In the genomic region with DNA sequence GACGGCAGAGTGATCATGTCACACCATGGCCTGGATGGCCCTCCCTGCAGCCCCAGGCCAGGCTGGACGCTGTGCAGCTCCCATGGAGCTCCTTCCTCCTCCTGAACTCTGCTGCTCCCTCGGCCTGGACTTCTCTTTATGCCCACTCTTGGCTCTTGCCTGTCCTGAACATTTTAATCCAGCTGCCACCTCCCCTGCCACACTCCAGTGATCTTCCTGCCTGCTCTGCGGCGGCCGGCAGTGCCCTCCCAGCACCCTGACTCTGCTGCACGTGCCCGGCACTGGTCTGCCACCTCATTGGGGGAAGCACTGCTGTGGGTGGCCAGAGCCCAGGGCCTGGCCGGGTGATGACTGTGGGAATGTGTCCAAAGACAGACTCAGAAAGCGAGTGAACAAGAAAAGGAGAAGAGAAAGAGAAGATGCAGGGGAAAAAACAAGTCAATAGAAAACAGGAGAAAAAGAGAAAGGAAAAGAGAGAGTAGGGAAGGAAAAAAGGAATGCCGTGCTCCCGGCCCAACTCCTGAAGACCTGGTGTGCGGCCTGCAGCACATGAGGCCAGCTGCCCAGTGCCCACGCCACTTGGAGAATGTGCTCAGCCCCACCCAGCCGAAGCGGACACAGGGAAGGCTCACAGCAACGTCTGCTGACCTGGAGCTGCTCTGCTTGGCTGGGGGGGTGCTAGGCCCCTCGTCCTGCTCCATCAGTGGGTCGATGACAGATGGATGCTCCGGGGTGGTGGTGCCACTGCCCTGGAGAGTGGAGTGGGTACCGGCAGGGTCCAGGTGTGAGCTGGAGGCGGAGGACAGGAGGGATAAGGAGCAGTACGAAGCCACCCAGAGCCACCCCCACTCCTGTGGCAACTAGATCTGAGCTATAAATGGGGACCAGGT, we compare ENCODE assay signal across 14 cellular contexts.
A peak's percentile ranks its signal among the peaks of the same experiment; 100 is the strongest.
DNase-seq lines count a peak whose midpoint lies in the region; ATAC-seq and TF ChIP-seq lines count a peak whose summit lies in the region.
"Had no signal": no experiment of that assay in that cellular context is flagged by ENCODE, and none has a peak within 500 bp of the region (broad histone marks: within the 10 kb centered on the region; RNA-seq: fewer than 3 reads in every experiment).

No MANE protein-coding gene starts in this region.

- H3K36me3 ChIP-seq in Caco-2 (ENCODE audit: control insufficient read depth, insufficient read depth, low read length): peaks cover 9% of the 10 kb centered on the region
- no peaks in the 10 kb centered on the region; the same call in 1 of the 2 replicates for H3K36me3 ChIP-seq in Panc1 (ENCODE audit: control insufficient read depth, insufficient read depth, low read length)
- H3K36me3 ChIP-seq in upper lobe of right lung: peaks cover 64% of the 10 kb centered on the region

- CTCF ChIA-PET in Caco-2 (lab: Charles Lee): no interaction called here
- CTCF ChIA-PET in Panc1 (lab: Charles Lee): no interaction called here

- in situ Hi-C loops in Panc1 (cut with HindIII; ENCODE audit: low pct_unique_long_range_greater_than_20kb, low sequenced_read_pairs): no loop called here

- peak overlapping the region; percentile 40 for H3K27ac Mint-ChIP-seq in Caco-2 (ENCODE audit: unreplicated experiment)
- peak overlapping the region; percentile 46 for H3K27ac Mint-ChIP-seq in glutamatergic neuron (ENCODE audit: unreplicated experiment)
- peak overlapping the region; percentile 24 for H3K27ac Mint-ChIP-seq in osteocyte (ENCODE audit: unreplicated experiment)

- H3K27me3 Mint-ChIP-seq in Caco-2 (ENCODE audit: insufficient read depth, unreplicated experiment) (no peaks in the 10 kb centered on the region), glutamatergic neuron (ENCODE audit: unreplicated experiment) (peaks cover 2% of the 10 kb centered on the region), osteocyte (ENCODE audit: unreplicated experiment) (no peaks in the 10 kb centered on the region)

- H3K9me3 Mint-ChIP-seq in Caco-2 (ENCODE audit: unreplicated experiment) (no peaks in the 10 kb centered on the region), glutamatergic neuron (ENCODE audit: unreplicated experiment) (peaks cover 3% of the 10 kb centered on the region), osteocyte (ENCODE audit: unreplicated experiment) (no peaks in the 10 kb centered on the region)

- DNase-seq in Caco-2 (no peak), Panc1 (ENCODE audit: low read depth, low spot score) (no peak), glutamatergic neuron (no peak), osteocyte (ENCODE audit: extremely low spot score, unreplicated experiment) (no peak), upper lobe of right lung (no peak)
- DNase-seq: DMS 273 treated with DMSO at 0.1 percent for 48 hours, GDM1, NCI-H1417 treated with DMSO at 0.1 percent for 48 hours, NCI-H1930, NCI-H69 had no signal

- BruUV-seq in Caco-2 (replicated peaks; lab: Mats Ljungman, UMichigan) (no TSS peak), Panc1 (replicated peaks; lab: Mats Ljungman, UMichigan) (no TSS peak)

- ATAC-seq in Panc1: 0 out of 2 replicates have a peak, but pooled peaks have one; percentile 24
- ATAC-seq in upper lobe of right lung: no peak
- ATAC-seq in HG03196 (IDR thresholded peaks at IDR 0.05; ENCODE audit: unreplicated experiment): no peak
- ATAC-seq in GM18511 (IDR thresholded peaks at IDR 0.05; ENCODE audit: unreplicated experiment): no peak

- H3K27ac ChIP-seq in Panc1 (ENCODE audit: low read length) (no peak overlapping the region), upper lobe of right lung (no peak overlapping the region)
- H3K27ac ChIP-seq: HL-60, SJSA1 had no signal

- H3K4me3 Mint-ChIP-seq in Caco-2 (ENCODE audit: unreplicated experiment): no peak overlapping the region
- no peak overlapping the region for H3K4me3 Mint-ChIP-seq in glutamatergic neuron (ENCODE audit: unreplicated experiment)
- H3K4me3 Mint-ChIP-seq in osteocyte (ENCODE audit: unreplicated experiment): no peak overlapping the region

- H3K27me3 ChIP-seq in Caco-2 (replicated peaks; ENCODE audit: control insufficient read depth, insufficient read depth, low read length) (no peaks in the 10 kb centered on the region), Panc1 (ENCODE audit: control insufficient read depth, insufficient read depth, low read length) (no peaks in the 10 kb centered on the region), upper lobe of right lung (no peaks in the 10 kb centered on the region)
- H3K27me3 ChIP-seq: SJSA1 had no signal

- H3K9me3 ChIP-seq in Caco-2 (no peaks in the 10 kb centered on the region), Panc1 (ENCODE audit: control insufficient read depth, insufficient read depth, low read depth, low read length) (no peaks in the 10 kb centered on the region), upper lobe of right lung (no peaks in the 10 kb centered on the region)
- H3K9me3 ChIP-seq: SJSA1 had no signal

- POLR2A ChIA-PET in Caco-2 (lab: Charles Lee): no interaction called here
- POLR2A ChIA-PET in Panc1 (lab: Charles Lee): no interaction called here

- H3K36me3 Mint-ChIP-seq in Caco-2 (ENCODE audit: insufficient read depth, unreplicated experiment) (peaks cover 80% of the 10 kb centered on the region), glutamatergic neuron (ENCODE audit: unreplicated experiment) (peaks cover 9% of the 10 kb centered on the region), osteocyte (ENCODE audit: unreplicated experiment) (peaks cover 58% of the 10 kb centered on the region)

- intact Hi-C loops in Caco-2 (cut with micrococcal nuclease; ENCODE audit: unreplicated experiment) (no loop called here), Panc1 (cut with micrococcal nuclease; ENCODE audit: unreplicated experiment) (no loop called here), upper lobe of right lung (cut with DNase I) (no loop called here)

- H3K4me3 ChIP-seq in Caco-2 (ENCODE audit: low read depth, low read length): no peak overlapping the region
- H3K4me3 ChIP-seq in Panc1 (ENCODE audit: low read depth in 2 of 2, low read length in 2 of 2): no peak overlapping the region
- H3K4me3 ChIP-seq in upper lobe of right lung: no peak overlapping the region
- H3K4me3 ChIP-seq: SJSA1 had no signal

- TF ChIP-seq CTCF in Caco-2 (IDR thresholded peaks at IDR 0.05; ENCODE audit: insufficient read depth in 1 of 2, low read depth in 1 of 2, low read length in 1 of 2, severe bottlenecking in 1 of 2, unreplicated experiment in 1 of 2) (no peak), Panc1 (IDR thresholded peaks at IDR 0.05) (no peak), glutamatergic neuron (IDR thresholded peaks at IDR 0.05; ENCODE audit: partially characterized antibody, unreplicated experiment) (no peak), osteocyte (IDR thresholded peaks at IDR 0.05) (no peak), upper lobe of right lung (IDR thresholded peaks at IDR 0.05) (no peak)

- H3K4me1 Mint-ChIP-seq in Caco-2 (ENCODE audit: low read depth, unreplicated experiment): no peaks in the 10 kb centered on the region
- no peaks in the 10 kb centered on the region for H3K4me1 Mint-ChIP-seq in glutamatergic neuron (ENCODE audit: low read depth, unreplicated experiment)
- H3K4me1 Mint-ChIP-seq in osteocyte (ENCODE audit: unreplicated experiment): no peaks in the 10 kb centered on the region

- H3K4me1 ChIP-seq in Caco-2: no peaks in the 10 kb centered on the region
- H3K4me1 ChIP-seq in Panc1 (ENCODE audit: control insufficient read depth, insufficient read depth, low read length): no peaks in the 10 kb centered on the region
- H3K4me1 ChIP-seq in upper lobe of right lung: no peaks in the 10 kb centered on the region
- H3K4me1 ChIP-seq: SJSA1 had no signal
